Comparison of ENCODE assay signal across 23 cellular contexts in the genomic region with DNA sequence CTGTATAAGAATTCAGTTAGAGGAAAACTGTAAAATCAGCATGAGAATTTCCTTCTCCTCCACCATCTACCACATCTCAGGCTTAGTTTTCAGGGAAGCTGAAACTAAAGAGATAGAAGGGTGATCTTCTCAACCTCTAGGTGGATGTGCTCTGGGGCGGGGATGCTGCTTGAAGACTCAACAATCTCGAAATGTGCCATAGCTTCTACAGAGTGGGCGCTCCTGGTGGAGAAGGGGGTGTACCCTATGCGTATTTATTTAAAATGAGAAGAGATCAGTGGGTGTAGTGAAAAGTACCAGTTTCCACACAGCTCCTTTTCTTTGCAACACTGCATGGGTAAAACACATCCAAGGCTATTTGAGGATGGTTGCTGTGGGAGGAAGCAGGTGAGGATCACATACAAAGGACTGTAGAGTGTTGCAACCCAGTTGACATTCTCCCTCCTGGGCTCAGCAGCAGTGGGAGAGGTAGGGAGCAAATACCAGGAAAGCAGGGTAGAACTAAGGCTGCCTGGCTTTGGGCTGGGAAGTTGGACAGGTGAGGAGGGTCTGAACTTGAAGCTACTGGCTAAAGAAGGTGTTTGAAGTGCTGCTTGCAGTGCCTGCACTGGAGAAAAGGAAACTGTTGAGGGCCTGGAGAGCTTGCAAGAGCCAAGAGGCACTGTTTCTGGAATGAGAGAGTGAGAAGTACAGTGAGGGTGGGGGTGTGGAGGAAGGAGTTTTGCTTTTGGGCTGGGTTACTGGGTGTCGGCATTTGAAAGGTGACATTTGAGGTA.
"Had no signal": no experiment of that assay in that cellular context is flagged by ENCODE, and none has a peak within 500 bp of the region (broad histone marks: within the 10 kb centered on the region; RNA-seq: fewer than 3 reads in every experiment).

No MANE protein-coding gene starts in this region.

- H3K27ac ChIP-seq: cardiac muscle cell, foreskin keratinocyte, left ventricle myocardium inferior, parathyroid adenoma, right lobe of liver, skin epidermis, testis, VCaP had no signal

- H3K27ac Mint-ChIP-seq: activated CD4-positive, alpha-beta memory T cell treated with anti-CD3 and anti-CD28 coated beads, Interleukin-2, amount 10 ng/mL, durations not matched to agents 7 days and 5 days; activated CD4-positive, alpha-beta T cell treated with anti-CD3 and anti-CD28 coated beads, Interleukin-2, amount 10 ng/mL, durations not matched to agents 24 days and 14 days; activated naive CD4-positive, alpha-beta T cell treated with anti-CD3 and anti-CD28 coated beads for 36 hours; activated T-cell treated with anti-CD3 and anti-CD28 coated beads, Interleukin-2, amount 50 U/mL, for 72 hours; dendritic cell treated with granulocyte-macrophage colony-stimulating factor and Interleukin-4, amounts not matched to agents 40 ng/mL and 50 ng/mL, for 4 days; nephron progenitor cell; stimulated activated naive B cell treated with anti-CD40 and anti-IgM and Interleukin-4, amounts not matched to agents 10 μg/mL and 1 μg/mL and 100 μg/mL, for 72 hours; T-cell; T-helper 2 cell treated with Interferon-gamma antibody and Interleukin-4, amounts not matched to agents 5 μg/mL and 100 μg/mL, for 36 hours had no signal

- H3K36me3 ChIP-seq: cardiac muscle cell, left ventricle myocardium inferior, right lobe of liver had no signal

- H3K9me3 Mint-ChIP-seq: activated CD4-positive, alpha-beta memory T cell treated with anti-CD3 and anti-CD28 coated beads, Interleukin-2, amount 10 ng/mL, durations not matched to agents 7 days and 5 days; activated CD4-positive, alpha-beta T cell treated with anti-CD3 and anti-CD28 coated beads, Interleukin-2, amount 10 ng/mL, durations not matched to agents 24 days and 14 days; activated naive CD4-positive, alpha-beta T cell treated with anti-CD3 and anti-CD28 coated beads for 36 hours; activated T-cell treated with anti-CD3 and anti-CD28 coated beads, Interleukin-2, amount 50 U/mL, for 72 hours; stimulated activated naive B cell treated with anti-CD40 and anti-IgM and Interleukin-4, amounts not matched to agents 10 μg/mL and 1 μg/mL and 100 μg/mL, for 72 hours; T-cell; T-helper 2 cell treated with Interferon-gamma antibody and Interleukin-4, amounts not matched to agents 5 μg/mL and 100 μg/mL, for 36 hours had no signal

- H3K4me3 Mint-ChIP-seq: activated CD4-positive, alpha-beta memory T cell treated with anti-CD3 and anti-CD28 coated beads, Interleukin-2, amount 10 ng/mL, durations not matched to agents 7 days and 5 days; activated CD4-positive, alpha-beta T cell treated with anti-CD3 and anti-CD28 coated beads, Interleukin-2, amount 10 ng/mL, durations not matched to agents 24 days and 14 days; activated naive CD4-positive, alpha-beta T cell treated with anti-CD3 and anti-CD28 coated beads for 36 hours; activated T-cell treated with anti-CD3 and anti-CD28 coated beads, Interleukin-2, amount 50 U/mL, for 72 hours; dendritic cell treated with granulocyte-macrophage colony-stimulating factor and Interleukin-4, amounts not matched to agents 40 ng/mL and 50 ng/mL, for 4 days; nephron progenitor cell; stimulated activated naive B cell treated with anti-CD40 and anti-IgM and Interleukin-4, amounts not matched to agents 10 μg/mL and 1 μg/mL and 100 μg/mL, for 72 hours; T-cell; T-helper 2 cell treated with Interferon-gamma antibody and Interleukin-4, amounts not matched to agents 5 μg/mL and 100 μg/mL, for 36 hours had no signal

- H3K27me3 ChIP-seq: cardiac muscle cell, right lobe of liver, testis had no signal

- H3K4me1 Mint-ChIP-seq: activated CD4-positive, alpha-beta memory T cell treated with anti-CD3 and anti-CD28 coated beads, Interleukin-2, amount 10 ng/mL, durations not matched to agents 7 days and 5 days; activated CD4-positive, alpha-beta T cell treated with anti-CD3 and anti-CD28 coated beads, Interleukin-2, amount 10 ng/mL, durations not matched to agents 24 days and 14 days; nephron progenitor cell; stimulated activated naive B cell treated with anti-CD40 and anti-IgM and Interleukin-4, amounts not matched to agents 10 μg/mL and 1 μg/mL and 100 μg/mL, for 72 hours; T-cell had no signal

- H3K4me1 ChIP-seq: foreskin keratinocyte, parathyroid adenoma, right lobe of liver, testis had no signal

- DNase-seq: activated CD4-positive, alpha-beta memory T cell treated with anti-CD3 and anti-CD28 coated beads, Interleukin-2, amount 10 ng/mL, durations not matched to agents 7 days and 5 days; activated CD4-positive, alpha-beta T cell treated with anti-CD3 and anti-CD28 coated beads, Interleukin-2, amount 10 ng/mL, durations not matched to agents 24 days and 14 days; activated effector memory CD4-positive, alpha-beta T cell treated with Interleukin-2 at 50 U/mL for 16 hours; activated naive CD4-positive, alpha-beta T cell treated with anti-CD3 and anti-CD28 coated beads for 36 hours; activated T-cell treated with anti-CD3 and anti-CD28 coated beads, Interleukin-2, amount 50 U/mL, for 72 hours; amygdala; effector memory CD4-positive, alpha-beta T cell; foreskin keratinocyte; left ventricle myocardium inferior; mesenchymal stem cell; nephron progenitor cell; right lobe of liver; stimulated activated CD4-positive, alpha-beta T cell treated with anti-CD3 and anti-CD28 coated beads, Interleukin-2, amount 100 ng/mL, for 24 hours; stimulated activated naive B cell treated with anti-CD40 and anti-IgM and Interleukin-4, amounts not matched to agents 10 μg/mL and 1 μg/mL and 100 μg/mL, for 72 hours; T-cell; testis had no signal

- H3K36me3 Mint-ChIP-seq: stimulated activated naive B cell treated with anti-CD40 and anti-IgM and Interleukin-4, amounts not matched to agents 10 μg/mL and 1 μg/mL and 100 μg/mL, for 72 hours; T-cell had no signal

- H3K9me3 ChIP-seq: left ventricle myocardium inferior, right lobe of liver, testis had no signal

- ATAC-seq: activated CD4-positive, CD25-positive, alpha-beta regulatory T cell treated with anti-CD3 and anti-CD28 coated beads, Interleukin-2, amount 50 U/mL, for 24 hours; activated T-cell treated with anti-CD3 and anti-CD28 coated beads, Interleukin-2, amount 50 U/mL, for 72 hours; foreskin keratinocyte; stimulated activated naive B cell treated with anti-CD40 and anti-IgM and Interleukin-4, amounts not matched to agents 10 μg/mL and 1 μg/mL and 100 μg/mL, for 72 hours; T-cell had no signal

- H3K4me3 ChIP-seq: cardiac muscle cell, left ventricle myocardium inferior, right lobe of liver, skin epidermis, testis had no signal
